ENCODE assay signal across 9 cellular contexts in the genomic region with DNA sequence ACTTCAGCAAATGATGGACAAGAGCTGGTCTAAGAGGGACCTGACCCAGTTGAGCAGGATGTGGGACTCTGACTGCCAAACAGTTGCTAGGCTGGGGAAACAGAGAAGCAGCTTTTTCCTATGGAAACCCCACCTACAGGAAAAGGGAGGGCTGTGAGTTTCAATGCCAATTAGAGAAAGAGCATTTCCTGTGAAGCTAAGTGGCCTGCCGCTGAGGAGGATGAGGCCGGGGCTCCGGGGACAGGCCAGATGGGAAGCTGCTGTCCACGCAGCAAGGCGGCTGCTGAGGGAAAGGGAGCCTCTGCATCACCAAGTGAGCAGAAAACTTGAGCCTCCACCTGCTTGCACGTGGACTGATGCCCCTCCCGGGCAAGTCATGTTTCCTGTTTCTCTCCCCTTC. TPM values are rescaled to one million over a fixed set of nuclear protein-coding genes. Genes with fewer than 3 reads are reported as not detected.
A peak's percentile ranks its signal among the peaks of the same experiment; 100 is the strongest.
DNase-seq lines count a peak whose midpoint lies in the region; ATAC-seq, FAIRE-seq and TF ChIP-seq lines count a peak whose summit lies in the region.
"Had no signal": no experiment of that assay in that cellular context is flagged by ENCODE, and none has a peak within 500 bp of the region (broad histone marks: within the 10 kb centered on the region; RNA-seq: fewer than 3 reads in every experiment).

A gene (minus strand): TSS at position 90 of the 400 bp plus-strand sequence. CDS start 351 bp downstream, outside the sequence.

- peak within 1 kb of the TSS; percentile 79 for H3K4me3 Mint-ChIP-seq in activated CD8-positive, alpha-beta T cell treated with anti-CD3 and anti-CD28 coated beads for 36 hours

- H3K9me3 ChIP-seq in kidney (ENCODE audit: control insufficient read depth in 1 of 2, low read length in 2 of 2) = no peaks in the 10 kb centered on the region

- CTCF ChIA-PET in activated CD8-positive, alpha-beta T cell treated with anti-CD3 and anti-CD28 coated beads for 36 hours (lab: Charles Lee) = interaction anchor here (0.7 to 9.3 kb wide), 11 partner anchors 11 to 293 kb away, joined by 3 to 204 read pairs (median 9); a partner anchor contains a TSS

- DNase-seq in stimulated activated CD4-positive, alpha-beta T cell treated with anti-CD3 and anti-CD28 coated beads, Interleukin-15, amount 100 ng/mL, for 24 hours = peak; percentile 45
- DNase-seq in stimulated activated CD4-positive, alpha-beta T cell treated with anti-CD3 and anti-CD28 coated beads, Interleukin-12 subunit alpha, Interleukin-12 subunit beta, amount 100 ng/mL, for 4 hours = no peak
- peak; percentile 38 for DNase-seq in activated CD8-positive, alpha-beta T cell treated with anti-CD3 and anti-CD28 coated beads for 36 hours
- DNase-seq in kidney = peak; percentile 86
- no peak for DNase-seq in NCI-H1694 (lab: John Stamatoyannopoulos, UW)
- DNase-seq in midbrain (lab: John Stamatoyannopoulos, UW) = no peak
- DNase-seq in NCI-H774 (lab: John Stamatoyannopoulos, UW) = no peak

- ATAC-seq in activated CD8-positive, alpha-beta T cell treated with anti-CD3 and anti-CD28 coated beads for 36 hours = peak; percentile 26
- no peak for ATAC-seq in GM21576 (IDR thresholded peaks at IDR 0.05; ENCODE audit: unreplicated experiment)

- no peaks in the 10 kb centered on the region for H3K9me3 Mint-ChIP-seq in activated CD8-positive, alpha-beta T cell treated with anti-CD3 and anti-CD28 coated beads for 36 hours

- peak within 1 kb of the TSS; percentile 53 to 57 for H3K4me3 ChIP-seq in kidney (ENCODE audit: low read length in 2 of 2)

- no peaks in the 10 kb centered on the region for H3K27me3 Mint-ChIP-seq in activated CD8-positive, alpha-beta T cell treated with anti-CD3 and anti-CD28 coated beads for 36 hours

- intact Hi-C loops in activated CD8-positive, alpha-beta T cell treated with anti-CD3 and anti-CD28 coated beads for 36 hours (cut with micrococcal nuclease) = no loop called here
- intact Hi-C loops in kidney (cut with DNase I) = loop anchor here (10.0 kb wide), 1 partner anchor 263 kb away; no protein-coding TSS in a partner anchor

- peaks cover 4 to 12% of the 10 kb centered on the region in 2 donors for H3K4me1 ChIP-seq in kidney (ENCODE audit: control insufficient read depth in 1 of 2, insufficient read depth in 1 of 2, low read depth in 1 of 2, low read length in 2 of 2)

- H3K36me3 ChIP-seq in kidney (ENCODE audit: control insufficient read depth in 1 of 2, insufficient read depth in 2 of 2, low read length in 2 of 2) = no peaks in the 10 kb centered on the region

- FAIRE-seq in kidney (lab: Jason Lieb, UNC) = no peak

- peak within 1 kb of the TSS; percentile 26 to 39 for H3K27ac ChIP-seq in kidney (ENCODE audit: low read depth in 2 of 2, low read length in 2 of 2)

- H3K4me1 Mint-ChIP-seq in activated CD8-positive, alpha-beta T cell treated with anti-CD3 and anti-CD28 coated beads for 36 hours (ENCODE audit: low read depth) = peaks cover 45% of the 10 kb centered on the region

- peaks cover 1% of the 10 kb centered on the region for H3K36me3 Mint-ChIP-seq in activated CD8-positive, alpha-beta T cell treated with anti-CD3 and anti-CD28 coated beads for 36 hours (ENCODE audit: low read depth)

- POLR2A ChIA-PET in activated CD8-positive, alpha-beta T cell treated with anti-CD3 and anti-CD28 coated beads for 36 hours (lab: Charles Lee) = interaction anchor here (0.6 to 1.9 kb wide), 3 partner anchors 10 to 18 kb away, joined by 3 to 9 read pairs (median 6); a partner anchor contains a TSS

- TF ChIP-seq CTCF in activated CD8-positive, alpha-beta T cell treated with anti-CD3 and anti-CD28 coated beads for 36 hours (IDR thresholded peaks at IDR 0.05) = no peak
- TF ChIP-seq CTCF in kidney (IDR thresholded peaks at IDR 0.05; ENCODE audit: borderline replicate concordance, extremely low read depth, insufficient read depth) = no peak

- peak within 1 kb of the TSS; percentile 90 for H3K27ac Mint-ChIP-seq in activated CD8-positive, alpha-beta T cell treated with anti-CD3 and anti-CD28 coated beads for 36 hours

- peak within 1 kb of the TSS in 1 of 2 donors; percentile 22 for H3K9ac ChIP-seq in kidney (ENCODE audit: low read length in 2 of 2)

RNA-seq across cellular contexts. Expression of the gene that starts here (rescaled TPM):
- under 1 TPM; 0.31 to 0.61 TPM for total RNA-seq in activated CD8-positive, alpha-beta T cell treated with anti-CD3 and anti-CD28 coated beads for 36 hours
- total RNA-seq in kidney = 14.1 TPM
- polyA plus RNA-seq in kidney (ENCODE audit: insufficient read depth, low read depth, low replicate concordance) = 7.4 TPM
- total RNA-seq: SK-MEL-5 had no signal

Comparison
In these comparisons a context has a peak if more than half of its experiments do, and no peak if none do; other contexts are left out.
1. DNase-seq: peak in stimulated activated CD4-positive, alpha-beta T cell treated with anti-CD3 and anti-CD28 coated beads, Interleukin-15, amount 100 ng/mL, for 24 hours (single experiment) and kidney (single experiment); none in stimulated activated CD4-positive, alpha-beta T cell treated with anti-CD3 and anti-CD28 coated beads, Interleukin-12 subunit alpha, Interleukin-12 subunit beta, amount 100 ng/mL, for 4 hours (single experiment), NCI-H1694 (single experiment), midbrain (single experiment) and NCI-H774 (single experiment).
2. Peak in DNase-seq and ATAC-seq in activated CD8-positive, alpha-beta T cell treated with anti-CD3 and anti-CD28 coated beads for 36 hours; RNA of the gene not detected or under 1 TPM.